ENCODE assay signal across 8 cellular contexts in the genomic region with DNA sequence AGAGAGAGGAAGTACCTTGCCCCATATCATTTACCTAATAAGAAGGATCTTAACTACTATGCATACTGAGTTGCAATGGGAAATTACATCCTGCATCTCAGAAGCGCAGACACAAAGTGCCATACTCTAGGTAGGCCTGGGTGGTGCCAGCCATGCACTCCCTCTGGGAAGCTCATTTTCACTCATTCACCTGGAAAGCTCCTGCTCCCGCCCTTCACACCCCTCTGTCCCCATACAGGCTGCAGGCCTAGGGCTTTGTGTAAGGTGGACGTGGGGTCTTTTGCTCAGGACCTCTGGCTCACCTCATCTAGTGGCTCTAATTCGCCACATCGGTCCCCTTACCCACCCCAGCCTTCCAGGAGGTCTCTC. TPM values are rescaled to one million over a fixed set of nuclear protein-coding genes. Genes with fewer than 3 reads are reported as not detected.
A peak's percentile ranks its signal among the peaks of the same experiment; 100 is the strongest.
DNase-seq lines count a peak whose midpoint lies in the region; ATAC-seq, FAIRE-seq and TF ChIP-seq lines count a peak whose summit lies in the region.

No MANE protein-coding gene starts in this region.

- ATAC-seq in activated B cell treated with CpG ODN at 0.5 μM for 24 hours (ENCODE audit: low read depth) = no peak
- ATAC-seq in GM18520 (IDR thresholded peaks at IDR 0.05; ENCODE audit: unreplicated experiment) = no peak
- ATAC-seq in GM19324 (IDR thresholded peaks at IDR 0.05; ENCODE audit: low FRiP score, unreplicated experiment) = no peak

- H3K9me3 Mint-ChIP-seq in activated B cell treated with CpG ODN at 0.5 μM for 24 hours = no peaks in the 10 kb centered on the region

- CTCF ChIA-PET in activated B cell treated with CpG ODN at 0.5 μM for 24 hours (lab: Charles Lee) = no interaction called here

- H3K4me3 Mint-ChIP-seq in activated B cell treated with CpG ODN at 0.5 μM for 24 hours = peak overlapping the region; percentile 96

- peaks cover 43% of the 10 kb centered on the region for H3K36me3 Mint-ChIP-seq in activated B cell treated with CpG ODN at 0.5 μM for 24 hours (ENCODE audit: low read depth)

- WGBS in iPS DF 6.9 (ENCODE audit: insufficient coverage, insufficient read length) = no CpG with 5 or more reads among the region's 5 CpGs
- 8 to 14% (median 12%) methylated on average over 5 of the region's 5 CpGs for WGBS in small intestine, 3 donors

- no peaks in the 10 kb centered on the region for H3K9me3 ChIP-seq in iPS DF 6.9 (ENCODE audit: control insufficient read depth, insufficient read depth, low read length)
- no peaks in the 10 kb centered on the region for H3K9me3 ChIP-seq in small intestine (ENCODE audit: control insufficient read depth, low read depth)

- DNase-seq in HFF-Myc (ENCODE audit: extremely low read depth, low read depth) = no peak
- DNase-seq in activated B cell treated with CpG ODN at 0.5 μM for 24 hours = no peak
- DNase-seq in iPS DF 6.9 (ENCODE audit: low read depth, low spot score) = no peak
- no peak for DNase-seq in small intestine
- no peak for DNase-seq in NCI-H345 (lab: John Stamatoyannopoulos, UW)
- DNase-seq in GM13977 (ENCODE audit: low spot score) = no peak

- peak overlapping the region; percentile 81 for H3K4me3 ChIP-seq in HFF-Myc (replicated peaks; ENCODE audit: low read depth, low read length)
- H3K4me3 ChIP-seq in iPS DF 6.9 (ENCODE audit: low read length) = peak overlapping the region; percentile 75; the same call in 1 of the 2 replicates
- peak overlapping the region; percentile 75 to 96 for H3K4me3 ChIP-seq in small intestine (ENCODE audit: low read depth in 1 of 2, low read length in 2 of 2)

- no peak for TF ChIP-seq CTCF in HFF-Myc (IDR thresholded peaks at IDR 0.05; ENCODE audit: low read depth, low read length, missing control alignments)
- no peak for TF ChIP-seq CTCF in activated B cell treated with CpG ODN at 0.5 μM for 24 hours (IDR thresholded peaks at IDR 0.05)
- no peak for TF ChIP-seq CTCF in GM13977 (IDR thresholded peaks at IDR 0.05; ENCODE audit: extremely low read depth, insufficient read depth, missing control alignments)

- H3K27ac ChIP-seq in iPS DF 6.9 (ENCODE audit: low read length) = no peak overlapping the region
- peak overlapping the region; percentile 38 to 97 for H3K27ac ChIP-seq in small intestine (ENCODE audit: low read depth in 1 of 2, low read length in 1 of 2)

- H3K4me1 ChIP-seq in iPS DF 6.9 (ENCODE audit: control insufficient read depth, insufficient read depth, low read length) (no peaks in the 10 kb centered on the region), small intestine (ENCODE audit: control insufficient read depth in 2 of 2, insufficient read depth in 1 of 2, low read depth in 1 of 2, low read length in 1 of 2) (peaks cover 0 to 2% of the 10 kb centered on the region in 2 donors)

- H3K36me3 ChIP-seq in iPS DF 6.9 (ENCODE audit: control insufficient read depth, insufficient read depth, low read length) (peaks cover 14% of the 10 kb centered on the region; the same call in 1 of the 2 replicates), small intestine (ENCODE audit: control insufficient read depth in 2 of 2, insufficient read depth in 2 of 2, low read length in 2 of 2) (peaks cover 2 to 6% of the 10 kb centered on the region in 2 donors)

- H3K27me3 ChIP-seq in iPS DF 6.9 (ENCODE audit: control insufficient read depth, insufficient read depth, low read length) (peaks cover 15% of the 10 kb centered on the region), small intestine (ENCODE audit: control insufficient read depth in 2 of 2, insufficient read depth in 2 of 2, low read length in 2 of 2) (no peaks in the 10 kb centered on the region)

- in situ Hi-C loops in GM13977 (cut with MboI; ENCODE audit: low pct_unique_long_range_greater_than_20kb, low sequenced_read_pairs, unreplicated experiment) = no loop called here

- H3K27me3 Mint-ChIP-seq in activated B cell treated with CpG ODN at 0.5 μM for 24 hours = no peaks in the 10 kb centered on the region

- POLR2A ChIA-PET in activated B cell treated with CpG ODN at 0.5 μM for 24 hours (lab: Charles Lee) = interaction anchor here (0.9 to 6.0 kb wide), 11 partner anchors 8 to 1014 kb away, joined by 3 to 114 read pairs (median 4); partner anchors contain the start of genes OSCP1, SH3D21, THRAP3 and TRAPPC3

- peaks cover 32% of the 10 kb centered on the region for H3K4me1 Mint-ChIP-seq in activated B cell treated with CpG ODN at 0.5 μM for 24 hours

- peak overlapping the region; percentile 98 for H3K27ac Mint-ChIP-seq in activated B cell treated with CpG ODN at 0.5 μM for 24 hours

- FAIRE-seq in small intestine (lab: Jason Lieb, UNC) = no peak

- intact Hi-C loops in activated B cell treated with CpG ODN at 0.5 μM for 24 hours (cut with micrococcal nuclease) = loop anchor here (5.0 kb wide), 1 partner anchor 1134 kb away; the partner anchor contains the start of gene GNL2

RNA-seq across cellular contexts. Expression of gene MRPS15, which starts 0.8 kb away (rescaled TPM):
- total RNA-seq in activated B cell treated with CpG ODN at 0.5 μM for 24 hours = 63.5 and 67.0 TPM in 2 replicates
- polyA plus RNA-seq in small intestine = 100 to 1,000 TPM; 102 to 122 (median 116) TPM

RNA-seq across cellular contexts. Expression of gene OSCP1, which starts 13.1 kb away (rescaled TPM):
- 1.2 and 1.8 TPM in 2 replicates for total RNA-seq in activated B cell treated with CpG ODN at 0.5 μM for 24 hours
- polyA plus RNA-seq in small intestine = 1 to 10 TPM in 2 of 3 donors, under 1 TPM in 1; 0.89 to 4.3 (median 1.4) TPM

RNA-seq across cellular contexts. Expression of gene CSF3R, which starts 19.3 kb away (rescaled TPM):
- 0.12 TPM in 1 of 2 replicates, not detected in the other for total RNA-seq in activated B cell treated with CpG ODN at 0.5 μM for 24 hours
- 1 to 10 TPM; 1.4 to 5.1 (median 2.4) TPM for polyA plus RNA-seq in small intestine
